Comparison of ENCODE assay signal across 2 cellular contexts in genomic region chr2:200862532-200863000, GRCh38.
TF ChIP-seq lines count a peak whose summit lies in the region.

No MANE protein-coding gene starts in this region.

TF ChIP-seq in HEK293, 187 proteins besides CTCF, POLR2A, EP300 and RAD21 (continues in another document):
- no peak for TF ChIP-seq ZNF433 (tag by site-specific recombination; IDR thresholded peaks at IDR 0.05; ENCODE audit: low read depth)
- peak; percentile 74; the same call in 1 of the 2 replicates for TF ChIP-seq ZBTB21 (tag by site-specific recombination; IDR thresholded peaks at IDR 0.05)
- TF ChIP-seq ZNF660 (tag by site-specific recombination; IDR thresholded peaks at IDR 0.05): 0 out of 2 replicates have a peak, but pooled peaks have one; percentile 12
- no peak for TF ChIP-seq ZNF174 (tag by site-specific recombination; IDR thresholded peaks at IDR 0.05)
- no peak for TF ChIP-seq SALL2 (tag by site-specific recombination; IDR thresholded peaks at IDR 0.05; ENCODE audit: borderline replicate concordance)
- no peak for TF ChIP-seq ZNF266 (tag by site-specific recombination; IDR thresholded peaks at IDR 0.05; ENCODE audit: low read depth)
- TF ChIP-seq ZNF324 (tag by site-specific recombination; IDR thresholded peaks at IDR 0.05): 0 out of 2 replicates have a peak, but pooled peaks have one; percentile 53
- 0 out of 2 replicates have a peak, but pooled peaks have one; percentile 18 for TF ChIP-seq ZNF24 (tag by site-specific recombination; IDR thresholded peaks at IDR 0.05)
- peak; percentile 86 for TF ChIP-seq ATF2 (tag by site-specific recombination; IDR thresholded peaks at IDR 0.05; ENCODE audit: low read depth)
- no peak for TF ChIP-seq ZNF354C (tag by site-specific recombination; IDR thresholded peaks at IDR 0.05; ENCODE audit: borderline replicate concordance, low read depth)
- TF ChIP-seq REPIN1 (tag by site-specific recombination; IDR thresholded peaks at IDR 0.05; ENCODE audit: low read depth): no peak
- no peak for TF ChIP-seq ZFP3 (tag by site-specific recombination; IDR thresholded peaks at IDR 0.05; ENCODE audit: low read depth)
- 0 out of 2 replicates have a peak, but pooled peaks have one; percentile 14 for TF ChIP-seq ZNF366 (tag by site-specific recombination; conservative IDR thresholded peaks at IDR 0.05)
- peak; percentile 94 for TF ChIP-seq ZNF629 (tag by site-specific recombination; IDR thresholded peaks at IDR 0.05)
- no peak for TF ChIP-seq ZNF121 (tag by site-specific recombination; IDR thresholded peaks at IDR 0.05)
- peak; percentile 83 for TF ChIP-seq PRDM6 (tag by site-specific recombination; IDR thresholded peaks at IDR 0.05)
- TF ChIP-seq OSR2 (tag by site-specific recombination; IDR thresholded peaks at IDR 0.05): peak; percentile 55
- 0 out of 2 replicates have a peak, but pooled peaks have one; percentile 14 for TF ChIP-seq SP7 (tag by site-specific recombination; IDR thresholded peaks at IDR 0.05)
- peak; percentile 54; the same call in 1 of the 2 replicates for TF ChIP-seq ZNF10 (tag by site-specific recombination; IDR thresholded peaks at IDR 0.05)
- peak; percentile 69 for TF ChIP-seq GFI1B (tag by site-specific recombination; IDR thresholded peaks at IDR 0.05)
- 0 out of 2 replicates have a peak, but pooled peaks have one; percentile 26 for TF ChIP-seq FEZF1 (tag by site-specific recombination; IDR thresholded peaks at IDR 0.05)
- 0 out of 2 replicates have a peak, but pooled peaks have one; percentile 14 for TF ChIP-seq KLF16 (tag by site-specific recombination; IDR thresholded peaks at IDR 0.05)
- no peak for TF ChIP-seq ZBTB7A (tag by site-specific recombination; IDR thresholded peaks at IDR 0.05; ENCODE audit: low read depth)
- no peak for TF ChIP-seq PATZ1 (tag by site-specific recombination; IDR thresholded peaks at IDR 0.05)
- TF ChIP-seq ZBTB10 (tag by site-specific recombination; IDR thresholded peaks at IDR 0.05): no peak
- TF ChIP-seq WT1 (tag by site-specific recombination; IDR thresholded peaks at IDR 0.05): 0 out of 2 replicates have a peak, but pooled peaks have one; percentile 6

TF ChIP-seq in GM12878, 131 proteins besides CTCF, POLR2A, EP300 and RAD21 (continues in another document):
- TF ChIP-seq USF2 (IDR thresholded peaks at IDR 0.05; ENCODE audit: borderline replicate concordance, low read depth, low read length) (no peak; the same call in 1 of the 2 replicates), MXI1 (IDR thresholded peaks at IDR 0.05; ENCODE audit: low read depth, low read length) (peak; percentile 82; the same call in 1 of the 2 replicates), RB1 (IDR thresholded peaks at IDR 0.05; ENCODE audit: borderline replicate concordance) (no peak), CREB1 (IDR thresholded peaks at IDR 0.05; ENCODE audit: low read depth) (peak; percentile 88), FOS (IDR thresholded peaks at IDR 0.05; ENCODE audit: borderline replicate concordance, extremely low read depth, insufficient read length) (no peak), ATF7 (IDR thresholded peaks at IDR 0.05; ENCODE audit: low read depth) (peak; percentile 87), TCF7 (IDR thresholded peaks at IDR 0.05; ENCODE audit: borderline replicate concordance) (no peak), MEF2A (IDR thresholded peaks at IDR 0.05; ENCODE audit: insufficient read depth, low read depth, low read length) (no peak), RAD51 (IDR thresholded peaks at IDR 0.05) (peak; percentile 67), SIX5 (IDR thresholded peaks at IDR 0.05; ENCODE audit: low read depth, low read length, severe bottlenecking) (no peak), NBN (IDR thresholded peaks at IDR 0.05) (peak; percentile 60; the same call in 1 of the 2 replicates), E4F1 (IDR thresholded peaks at IDR 0.05; ENCODE audit: borderline replicate concordance, partially characterized antibody) (no peak), RUNX3 (IDR thresholded peaks at IDR 0.05; ENCODE audit: low read length) (peak; percentile 11; the same call in 1 of the 2 replicates), LARP7 (IDR thresholded peaks at IDR 0.05) (0 out of 2 replicates have a peak, but pooled peaks have one; percentile 37), SP1 (IDR thresholded peaks at IDR 0.05; ENCODE audit: low read depth, low read length) (no peak), PAX5 (IDR thresholded peaks at IDR 0.05; ENCODE audit: borderline replicate concordance, low read depth, low read length) (no peak), BHLHE40 (IDR thresholded peaks at IDR 0.05; ENCODE audit: borderline replicate concordance in 1 of 2, low read depth in 2 of 2, low read length in 1 of 2) (peak; percentile 59 to 81; a peak in 2 of 4 replicates), HDGF (IDR thresholded peaks at IDR 0.05) (peak; percentile 26; the same call in 1 of the 2 replicates), HSF1 (IDR thresholded peaks at IDR 0.05; ENCODE audit: low read depth, low read length) (no peak), GABPA (IDR thresholded peaks at IDR 0.05; ENCODE audit: low read depth) (no peak), SMC3 (IDR thresholded peaks at IDR 0.05; ENCODE audit: borderline replicate concordance, low read length) (no peak), ESRRA (IDR thresholded peaks at IDR 0.05; ENCODE audit: low read length) (no peak), IKZF2 (IDR thresholded peaks at IDR 0.05) (no peak), FOXK2 (IDR thresholded peaks at IDR 0.05) (peak; percentile 50), CHD1 (IDR thresholded peaks at IDR 0.05; ENCODE audit: low read depth, low read length) (no peak), KLF5 (IDR thresholded peaks at IDR 0.05; ENCODE audit: partially characterized antibody) (no peak), BCL11A (IDR thresholded peaks at IDR 0.05; ENCODE audit: low read depth, low read length) (no peak), BACH1 (IDR thresholded peaks at IDR 0.05; ENCODE audit: borderline replicate concordance) (peak; percentile 44; the same call in 1 of the 2 replicates), ZNF207 (IDR thresholded peaks at IDR 0.05; ENCODE audit: borderline replicate concordance) (no peak), REST (IDR thresholded peaks at IDR 0.05; ENCODE audit: low read depth, low read length) (no peak), RELA (IDR thresholded peaks at IDR 0.05; ENCODE audit: borderline replicate concordance, partially characterized antibody) (peak; percentile 60), NKRF (conservative IDR thresholded peaks at IDR 0.05) (no peak), YY1 (IDR thresholded peaks at IDR 0.05; ENCODE audit: low read depth, low read length) (peak; percentile 72), ZNF592 (IDR thresholded peaks at IDR 0.05) (peak; percentile 32; the same call in 1 of the 2 replicates), CEBPB (IDR thresholded peaks at IDR 0.05; ENCODE audit: borderline replicate concordance in 1 of 2, low read depth in 2 of 2, low read length in 2 of 2) (no peak), MYC (IDR thresholded peaks at IDR 0.05; ENCODE audit: insufficient read depth, insufficient read length, insufficient replicate concordance, low read length, severe bottlenecking) (no peak), POLR2AphosphoS5 (IDR thresholded peaks at IDR 0.05; ENCODE audit: low read length) (peak; percentile 81), JUND (IDR thresholded peaks at IDR 0.05; ENCODE audit: low read depth, low read length) (no peak), WRNIP1 (IDR thresholded peaks at IDR 0.05; ENCODE audit: borderline replicate concordance, low read depth, low read length) (no peak), SMAD1 (IDR thresholded peaks at IDR 0.05; ENCODE audit: low read depth, partially characterized antibody) (peak; percentile 58)
